In the genomic region with DNA sequence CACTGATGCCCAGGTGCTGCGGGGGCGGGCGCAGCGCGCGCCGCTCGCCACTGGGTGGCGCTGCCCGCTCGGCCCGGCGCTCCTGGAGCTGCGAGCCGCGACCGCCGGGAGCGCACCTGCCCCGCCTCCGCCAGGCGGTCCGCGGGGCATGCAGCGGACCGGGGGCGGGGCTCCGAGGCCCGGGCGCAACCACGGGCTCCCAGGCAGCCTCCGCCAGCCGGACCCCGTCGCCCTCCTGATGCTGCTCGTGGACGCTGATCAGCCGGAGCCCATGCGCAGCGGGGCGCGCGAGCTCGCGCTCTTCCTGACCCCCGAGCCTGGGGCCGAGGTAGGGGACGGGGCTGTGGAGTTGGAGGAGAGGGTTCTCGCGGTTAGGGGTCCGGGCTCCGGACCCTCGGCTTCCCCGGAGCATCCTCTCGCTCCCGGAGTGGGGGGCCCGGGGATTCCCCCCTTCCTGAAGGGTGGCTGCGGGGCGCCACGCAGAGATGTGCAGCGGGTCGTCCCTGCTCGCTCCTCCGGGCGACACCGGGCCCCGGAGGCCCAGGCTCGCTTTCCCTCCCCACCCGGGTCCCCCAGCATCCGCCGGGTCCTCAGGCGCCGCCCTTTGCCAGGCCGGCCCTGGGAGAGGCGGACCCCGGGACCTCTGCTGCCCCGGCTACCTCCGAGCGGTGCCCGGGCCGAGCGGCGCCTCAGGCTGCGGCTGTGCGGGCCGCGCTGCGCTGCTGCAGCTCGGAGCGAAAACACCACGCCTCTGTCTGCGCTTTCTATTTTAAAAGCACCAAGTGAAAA, we compare ENCODE assay signal across 8 cellular contexts. TPM values are rescaled to one million over a fixed set of nuclear protein-coding genes. Genes with fewer than 3 reads are reported as not detected.
A peak's percentile ranks its signal among the peaks of the same experiment; 100 is the strongest.
DNase-seq lines count a peak whose midpoint lies in the region; ATAC-seq and TF ChIP-seq lines count a peak whose summit lies in the region.

A gene with protein sequence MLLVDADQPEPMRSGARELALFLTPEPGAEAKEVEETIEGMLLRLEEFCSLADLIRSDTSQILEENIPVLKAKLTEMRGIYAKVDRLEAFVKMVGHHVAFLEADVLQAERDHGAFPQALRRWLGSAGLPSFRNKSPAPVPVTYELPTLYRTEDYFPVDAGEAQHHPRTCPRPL (plus strand): TSS at position 216 of the 789 bp plus-strand sequence. CDS start 23 bp downstream, at position 239.

- H3K27me3 ChIP-seq in RWPE2 (ENCODE audit: insufficient read depth, poor library complexity, severe bottlenecking) (no peaks in the 10 kb centered on the region), foreskin keratinocyte (no peaks in the 10 kb centered on the region)

- TF ChIP-seq CTCF in RWPE2 (IDR thresholded peaks at IDR 0.05; ENCODE audit: poor library complexity, severe bottlenecking) (peak; percentile 100), foreskin keratinocyte (conservative IDR thresholded peaks at IDR 0.05) (peak; percentile 98)

- H3K36me3 ChIP-seq in RWPE2 (ENCODE audit: low read depth): no peaks in the 10 kb centered on the region

- ATAC-seq in GM21360 (IDR thresholded peaks at IDR 0.05; ENCODE audit: unreplicated experiment): peak; percentile 63
- peak; percentile 77 for ATAC-seq in RWPE2 (ENCODE audit: low read depth)
- peak; percentile 74 for ATAC-seq in foreskin keratinocyte

- peaks cover 16% of the 10 kb centered on the region for H3K4me1 ChIP-seq in RWPE2 (ENCODE audit: insufficient read depth, poor library complexity, severe bottlenecking)
- H3K4me1 ChIP-seq in foreskin keratinocyte: peaks cover 10% of the 10 kb centered on the region

- peak within 1 kb of the TSS; percentile 78 for H3K4me3 ChIP-seq in RWPE2 (ENCODE audit: severe bottlenecking)

- DNase-seq in DMS 273 treated with DMSO at 0.1 percent for 48 hours (lab: John Stamatoyannopoulos, UW): peak; percentile 46
- peak; percentile 76 for DNase-seq in HT1080 (ENCODE audit: low read depth)
- peak; percentile 90 for DNase-seq in RWPE2 (ENCODE audit: low spot score)
- DNase-seq in activated effector memory CD4-positive, alpha-beta T cell treated with anti-CD3 and anti-CD28 coated beads, Interleukin-2, amount 50 U/mL, for 16 hours: peak; percentile 94
- peak; percentile 42 to 52 for DNase-seq in foreskin keratinocyte
- DNase-seq in nucleus accumbens (lab: John Stamatoyannopoulos, UW): peak in 46 of 56 donors; percentile 6 to 81 (median 52)
- peak; percentile 78 for DNase-seq in superior temporal gyrus (ENCODE audit: extremely low spot score)

- H3K27ac ChIP-seq in RWPE2 (ENCODE audit: poor library complexity, severe bottlenecking) (peak within 1 kb of the TSS; percentile 12), foreskin keratinocyte (no peak within 1 kb of the TSS)

- H3K9me3 ChIP-seq in RWPE2 (ENCODE audit: severe bottlenecking): no peaks in the 10 kb centered on the region

RNA-seq across cellular contexts. Expression of the gene that starts here (rescaled TPM):
- total RNA-seq in HT1080 (2014; rRNA removed; shearing (Covaris generic)): 24.6 and 27.1 TPM in 2 replicates
- polyA plus RNA-seq in HT1080 (2015; cell fraction: cytosol; rRNA removed): 8.6 and 9.6 TPM in 2 replicates
- polyA plus RNA-seq in HT1080 (2015; cell fraction: nucleus; rRNA removed): 2.8 and 4.4 TPM in 2 replicates
- total RNA-seq in foreskin keratinocyte: 11.5 and 15.0 TPM in 2 replicates
- 20.6 and 23.5 TPM in 2 replicates for polyA plus RNA-seq in foreskin keratinocyte
